In the genomic region with DNA sequence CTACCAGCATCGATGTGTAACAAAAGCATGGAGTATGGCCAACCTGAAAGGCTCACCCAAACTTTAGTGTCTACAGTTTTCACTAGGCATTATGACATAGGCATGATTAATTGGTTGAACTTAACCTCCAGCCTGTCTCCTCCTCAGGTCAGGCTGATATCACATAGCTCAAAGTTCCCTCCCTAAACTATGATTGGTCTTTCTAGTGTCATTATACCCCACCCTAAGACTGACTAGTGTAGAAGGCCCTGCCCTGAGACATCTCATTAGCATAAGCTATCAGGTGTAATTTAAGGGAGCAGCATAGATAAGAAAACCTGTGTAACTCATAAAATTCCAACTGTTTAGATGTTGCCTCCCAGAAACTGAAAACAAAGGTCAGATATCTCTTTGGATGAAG, we compare ENCODE assay signal across 20 cellular contexts.
A peak's percentile ranks its signal among the peaks of the same experiment; 100 is the strongest.
DNase-seq lines count a peak whose midpoint lies in the region; ATAC-seq, FAIRE-seq and TF ChIP-seq lines count a peak whose summit lies in the region.
"Had no signal": no experiment of that assay in that cellular context is flagged by ENCODE, and none has a peak within 500 bp of the region (broad histone marks: within the 10 kb centered on the region; RNA-seq: fewer than 3 reads in every experiment).

No MANE protein-coding gene starts in this region.

- ATAC-seq in mucosa of descending colon (peak; percentile 98), GM21825 (IDR thresholded peaks at IDR 0.05; ENCODE audit: unreplicated experiment) (no peak)
- ATAC-seq: HepG2 had no signal

- intact Hi-C loops in colonic mucosa (cut with DNase I): no loop called here
- intact Hi-C loops in mucosa of descending colon (cut with DNase I, micrococcal nuclease): no loop called here
- intact Hi-C loops in tibial artery (cut with DNase I; ENCODE audit: low total_unique reads): no loop called here

- H3K9me3 ChIP-seq in colonic mucosa (no peaks in the 10 kb centered on the region), mucosa of descending colon (no peaks in the 10 kb centered on the region), tibial artery (no peaks in the 10 kb centered on the region)
- H3K9me3 ChIP-seq: BE2C, HAP-1 had no signal

- H3K4me3 ChIP-seq in colonic mucosa (no peak overlapping the region), mucosa of descending colon (no peak overlapping the region), tibial artery (no peak overlapping the region)
- H3K4me3 ChIP-seq: HAP-1 had no signal

- TF ChIP-seq POLR2A in GM12891 (IDR thresholded peaks at IDR 0.05; ENCODE audit: low read depth, low read length): no peak

- H3K4me1 ChIP-seq in colonic mucosa (no peaks in the 10 kb centered on the region), mucosa of descending colon (ENCODE audit: low read depth) (peaks cover 17% of the 10 kb centered on the region), tibial artery (no peaks in the 10 kb centered on the region)
- H3K4me1 ChIP-seq: BE2C, HAP-1 had no signal

- H3K9ac ChIP-seq in colonic mucosa (ENCODE audit: low read depth in 2 of 2, low read length in 2 of 2): no peak overlapping the region

- no peak overlapping the region for H3K27ac ChIP-seq in colonic mucosa
- H3K27ac ChIP-seq in tibial artery: no peak overlapping the region
- H3K27ac ChIP-seq: C4-2B had no signal

- H3K27me3 ChIP-seq in colonic mucosa: no peaks in the 10 kb centered on the region
- H3K27me3 ChIP-seq in tibial artery: no peaks in the 10 kb centered on the region
- H3K27me3 ChIP-seq: BE2C had no signal

- DNase-seq in GM12891 (ENCODE audit: insufficient read length, low spot score) (no peak), NCI-H226 (peak; percentile 64), colonic mucosa (peak; percentile 25), mucosa of descending colon (peak in 1 of 3 donors; percentile 47), activated T-cell treated with anti-CD3 and anti-CD28 coated beads for 4 hours (no peak), tibial artery (no peak)
- no peak for DNase-seq in activated naive CD4-positive, alpha-beta T cell treated with anti-CD3 and anti-CD28 coated beads, Interleukin-2, amount 50 U/mL, for 16 hours
- DNase-seq: BE2C; CD4-positive, alpha-beta memory T cell; DMS153; DMS79 treated with DMSO at 0.1 percent for 48 hours; EL; HFFc6 had no signal

- H3K36me3 ChIP-seq in colonic mucosa (no peaks in the 10 kb centered on the region), mucosa of descending colon (ENCODE audit: low read depth) (no peaks in the 10 kb centered on the region), tibial artery (peaks cover 0 to 5% (median 0%) of the 10 kb centered on the region in 3 donors)
- H3K36me3 ChIP-seq: HAP-1 had no signal

- peak; percentile 58 for FAIRE-seq in GM12891 (lab: Jason Lieb, UNC)
- FAIRE-seq: G401.6, GM19239, H1, HepG2 had no signal

- no peak for TF ChIP-seq CTCF in colonic mucosa (IDR thresholded peaks at IDR 0.05)
- TF ChIP-seq CTCF in mucosa of descending colon (IDR thresholded peaks at IDR 0.05): no peak
- TF ChIP-seq CTCF in tibial artery (IDR thresholded peaks at IDR 0.05): no peak

TF ChIP-seq in GM12891, 5 proteins besides CTCF, POLR2A, EP300 and RAD21:
- TF ChIP-seq TAF1 (IDR thresholded peaks at IDR 0.05; ENCODE audit: low read depth, low read length) (no peak), POU2F2 (IDR thresholded peaks at IDR 0.05; ENCODE audit: low read depth, low read length) (no peak), PAX5 (IDR thresholded peaks at IDR 0.05; ENCODE audit: insufficient read depth, low read length, severe bottlenecking) (no peak), POLR2AphosphoS5 (IDR thresholded peaks at IDR 0.05; ENCODE audit: low read depth, low read length) (no peak), SPI1 (IDR thresholded peaks at IDR 0.05; ENCODE audit: low read depth, low read length) (no peak)

Comparison
In these comparisons a context has a peak if more than half of its experiments do, and no peak if none do; other contexts are left out.
1. DNase-seq: peak in NCI-H226 (single experiment) and colonic mucosa (single experiment); none in GM12891 (single experiment), activated T-cell treated with anti-CD3 and anti-CD28 coated beads for 4 hours (single experiment), tibial artery (0 of 2) and activated naive CD4-positive, alpha-beta T cell treated with anti-CD3 and anti-CD28 coated beads, Interleukin-2, amount 50 U/mL, for 16 hours (single experiment).